ENCODE assay signal across 27 cellular contexts in the genomic region with DNA sequence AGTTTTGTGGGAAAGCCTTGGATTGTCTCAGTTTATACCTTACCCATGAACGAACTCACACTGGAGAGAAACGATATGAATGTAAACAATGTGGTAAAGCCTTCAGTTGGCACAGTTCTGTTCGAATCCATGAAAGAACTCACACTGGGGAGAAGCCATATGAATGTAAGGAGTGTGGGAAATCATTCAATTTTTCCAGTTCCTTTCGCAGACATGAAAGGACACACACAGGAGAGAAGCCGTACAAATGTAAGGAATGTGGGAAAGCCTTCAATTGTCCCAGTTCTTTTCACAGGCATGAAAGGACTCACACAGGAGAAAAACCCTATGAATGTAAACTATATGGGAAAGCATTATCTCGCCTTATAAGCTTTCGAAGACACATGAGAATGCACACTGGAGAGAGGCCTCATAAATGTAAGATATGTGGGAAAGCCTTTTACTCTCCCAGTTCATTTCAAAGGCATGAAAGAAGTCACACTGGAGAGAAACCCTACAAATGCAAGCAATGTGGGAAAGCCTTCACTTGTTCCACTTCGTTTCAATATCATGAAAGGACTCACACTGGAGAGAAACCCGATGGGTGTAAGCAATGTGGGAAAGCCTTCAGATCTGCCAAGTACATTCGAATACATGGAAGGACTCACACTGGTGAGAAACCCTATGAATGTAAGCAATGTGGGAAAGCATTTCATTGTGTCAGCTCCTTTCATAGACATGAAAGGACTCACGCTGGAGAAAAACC.
"Had no signal": no experiment of that assay in that cellular context is flagged by ENCODE, and none has a peak within 500 bp of the region (broad histone marks: within the 10 kb centered on the region; RNA-seq: fewer than 3 reads in every experiment).

No MANE protein-coding gene starts in this region.

- H3K4me3 Mint-ChIP-seq: activated CD4-positive, alpha-beta memory T cell treated with anti-CD3 and anti-CD28 coated beads, Interleukin-2, amount 10 ng/mL, durations not matched to agents 7 days and 5 days; activated CD4-positive, alpha-beta T cell treated with anti-CD3 and anti-CD28 coated beads, Interleukin-2, amount 10 ng/mL, durations not matched to agents 7 days and 5 days; activated T-cell treated with anti-CD3 and anti-CD28 coated beads, Interleukin-2, amount 50 U/mL, for 4 hours; activated T-helper 17 cell treated with anti-CD3 and anti-CD28 coated beads, Interleukin-2, amount 50 U/mL, for 72 hours; brain; natural killer cell treated with Interleukin-12 subunit alpha and Interleukin-12 subunit beta and Interleukin-15 and Interleukin-18, amount 100 ng/mL, for 72 hours; T-helper 1 cell treated with Interleukin-12 subunit alpha and Interleukin-12 subunit beta and Interleukin-4 antibody, amounts not matched to agents 30 μg/mL and 1 μg/mL, for 36 hours; WTC11 had no signal

- H3K4me1 Mint-ChIP-seq: activated CD4-positive, alpha-beta memory T cell treated with anti-CD3 and anti-CD28 coated beads, Interleukin-2, amount 10 ng/mL, durations not matched to agents 7 days and 5 days; activated CD4-positive, alpha-beta T cell treated with anti-CD3 and anti-CD28 coated beads, Interleukin-2, amount 10 ng/mL, durations not matched to agents 7 days and 5 days; activated T-helper 17 cell treated with anti-CD3 and anti-CD28 coated beads, Interleukin-2, amount 50 U/mL, for 72 hours; brain; WTC11 had no signal

- DNase-seq: activated CD4-positive, alpha-beta memory T cell treated with anti-CD3 and anti-CD28 coated beads, Interleukin-2, amount 10 ng/mL, durations not matched to agents 7 days and 5 days; activated CD4-positive, alpha-beta T cell treated with anti-CD3 and anti-CD28 coated beads for 1 hour; activated CD4-positive, alpha-beta T cell treated with anti-CD3 and anti-CD28 coated beads, Interleukin-2, amount 10 ng/mL, durations not matched to agents 7 days and 5 days; activated gamma-delta T cell treated with Interleukin-2 at 50 U/mL for 16 hours; activated naive CD4-positive, alpha-beta T cell treated with anti-CD3 and anti-CD28 coated beads, Interleukin-2, amount 50 U/mL, for 16 hours; activated T-cell treated with anti-CD3 and anti-CD28 coated beads, Interleukin-2, amount 50 U/mL, for 4 hours; anterior cingulate cortex; cortex of kidney; esophagus squamous epithelium; gastrocnemius medialis; islet precursor cell; left ventricle myocardium inferior; mucosa of descending colon; spleen; stimulated activated naive CD4-positive, alpha-beta T cell; SW 1271; T-helper 9 cell; testis; transverse colon had no signal

- H3K4me1 ChIP-seq: esophagus squamous epithelium, gastrocnemius medialis, left ventricle myocardium inferior, right atrium auricular region, spleen, testis, transverse colon had no signal

- H3K9me3 ChIP-seq: testis had no signal

- H3K4me3 ChIP-seq: cardiac muscle cell, esophagus squamous epithelium, hepatocyte, left ventricle myocardium inferior, mucosa of descending colon, right atrium auricular region, spleen, testis, transverse colon had no signal

- H3K36me3 ChIP-seq: cardiac muscle cell had no signal

- H3K27ac Mint-ChIP-seq: activated CD4-positive, alpha-beta memory T cell treated with anti-CD3 and anti-CD28 coated beads, Interleukin-2, amount 10 ng/mL, durations not matched to agents 7 days and 5 days; activated CD4-positive, alpha-beta T cell treated with anti-CD3 and anti-CD28 coated beads, Interleukin-2, amount 10 ng/mL, durations not matched to agents 7 days and 5 days; activated T-helper 17 cell treated with anti-CD3 and anti-CD28 coated beads, Interleukin-2, amount 50 U/mL, for 72 hours; brain; natural killer cell treated with Interleukin-12 subunit alpha and Interleukin-12 subunit beta and Interleukin-15 and Interleukin-18, amount 100 ng/mL, for 72 hours; T-helper 1 cell treated with Interleukin-12 subunit alpha and Interleukin-12 subunit beta and Interleukin-4 antibody, amounts not matched to agents 30 μg/mL and 1 μg/mL, for 36 hours; WTC11 had no signal

- H3K27me3 Mint-ChIP-seq: activated CD4-positive, alpha-beta memory T cell treated with anti-CD3 and anti-CD28 coated beads, Interleukin-2, amount 10 ng/mL, durations not matched to agents 7 days and 5 days; activated CD4-positive, alpha-beta T cell treated with anti-CD3 and anti-CD28 coated beads, Interleukin-2, amount 10 ng/mL, durations not matched to agents 7 days and 5 days; activated T-helper 17 cell treated with anti-CD3 and anti-CD28 coated beads, Interleukin-2, amount 50 U/mL, for 72 hours; brain; natural killer cell treated with Interleukin-12 subunit alpha and Interleukin-12 subunit beta and Interleukin-15 and Interleukin-18, amount 100 ng/mL, for 72 hours had no signal

- H3K27me3 ChIP-seq: cardiac muscle cell, esophagus squamous epithelium, gastrocnemius medialis, hepatocyte, right atrium auricular region, spleen, testis, transverse colon had no signal

- H3K27ac ChIP-seq: cardiac muscle cell, esophagus squamous epithelium, gastrocnemius medialis, hepatocyte, left ventricle myocardium inferior, right atrium auricular region, spleen, testis, transverse colon had no signal
